In genomic region chr3:177538064-177538742, GRCh38 we compare ENCODE assay signal across 8 cellular contexts.
DNase-seq lines count a peak whose midpoint lies in the region; ATAC-seq and TF ChIP-seq lines count a peak whose summit lies in the region.

No MANE protein-coding gene starts in this region.

- 53 to 66% methylated on average over 4 of the region's 4 CpGs for WGBS in lung, 2 donors

- peak overlapping the region; percentile 91 for H3K27ac Mint-ChIP-seq in activated naive CD8-positive, alpha-beta T cell
- H3K27ac Mint-ChIP-seq in activated naive CD8-positive, alpha-beta T cell treated with anti-CD3 and anti-CD28 coated beads, Interleukin-2, amount 50 U/mL, for 24 hours: no peak overlapping the region
- H3K27ac Mint-ChIP-seq in brain: peak overlapping the region in 4 of 5 experiments; percentile 2 to 75 (median 18)

- H3K4me1 ChIP-seq in lung (ENCODE audit: control insufficient read depth in 2 of 2, insufficient read depth in 2 of 2, low read length in 2 of 2) (peaks cover 3 to 4% of the 10 kb centered on the region in 2 donors), upper lobe of right lung (peaks cover 24% of the 10 kb centered on the region)

- no peak overlapping the region for H3K27ac ChIP-seq in lung (ENCODE audit: low read depth in 1 of 2, low read length in 1 of 2)
- H3K27ac ChIP-seq in upper lobe of right lung: peak overlapping the region; percentile 12
- no peak overlapping the region for H3K27ac ChIP-seq in RWPE1

- H3K9me3 ChIP-seq in lung (ENCODE audit: control insufficient read depth in 2 of 2, insufficient read depth in 1 of 2, low read length in 1 of 2) (no peaks in the 10 kb centered on the region), upper lobe of right lung (no peaks in the 10 kb centered on the region)

- CTCF ChIA-PET in RWPE1 (lab: Yijun Ruan, JAX): no interaction called here

- DNase-seq in activated naive CD8-positive, alpha-beta T cell treated with anti-CD3 and anti-CD28 coated beads, Interleukin-2, amount 50 U/mL, for 24 hours: no peak
- DNase-seq in lung (ENCODE audit: low spot score) (peak; percentile 36), upper lobe of right lung (no peak), RWPE1 (ENCODE audit: low spot score) (no peak)
- no peak for DNase-seq in stimulated activated CD4-positive, alpha-beta T cell treated with anti-CD3 and anti-CD28 coated beads, Interleukin-2, amount 100 ng/mL, for 48 hours

- H3K27me3 ChIP-seq in lung (ENCODE audit: control insufficient read depth, insufficient read depth) (no peaks in the 10 kb centered on the region), upper lobe of right lung (no peaks in the 10 kb centered on the region)

- H3K9me3 Mint-ChIP-seq in activated naive CD8-positive, alpha-beta T cell (ENCODE audit: low read depth): no peaks in the 10 kb centered on the region
- peaks cover 3% of the 10 kb centered on the region for H3K9me3 Mint-ChIP-seq in activated naive CD8-positive, alpha-beta T cell treated with anti-CD3 and anti-CD28 coated beads, Interleukin-2, amount 50 U/mL, for 24 hours
- H3K9me3 Mint-ChIP-seq in brain: no peaks in the 10 kb centered on the region

- H3K4me3 ChIP-seq in lung (no peak overlapping the region), upper lobe of right lung (no peak overlapping the region)

- H3K36me3 Mint-ChIP-seq in activated naive CD8-positive, alpha-beta T cell: no peaks in the 10 kb centered on the region
- no peaks in the 10 kb centered on the region for H3K36me3 Mint-ChIP-seq in activated naive CD8-positive, alpha-beta T cell treated with anti-CD3 and anti-CD28 coated beads, Interleukin-2, amount 50 U/mL, for 24 hours (ENCODE audit: low read depth)
- H3K36me3 Mint-ChIP-seq in brain: no peaks in the 10 kb centered on the region

- POLR2A ChIA-PET in RWPE1 (lab: Yijun Ruan, JAX; ENCODE audit: low non-redundant PET): no interaction called here

- ATAC-seq in activated naive CD8-positive, alpha-beta T cell treated with anti-CD3 and anti-CD28 coated beads, Interleukin-2, amount 50 U/mL, for 24 hours: no peak
- ATAC-seq in lung (ENCODE audit: insufficient read depth, low FRiP score): peak; percentile 69
- ATAC-seq in upper lobe of right lung: peak; percentile 74
- ATAC-seq in GM21576 (IDR thresholded peaks at IDR 0.05; ENCODE audit: unreplicated experiment): no peak

- peaks cover 39% of the 10 kb centered on the region for H3K4me1 Mint-ChIP-seq in activated naive CD8-positive, alpha-beta T cell (ENCODE audit: low read depth)
- peaks cover 28% of the 10 kb centered on the region for H3K4me1 Mint-ChIP-seq in activated naive CD8-positive, alpha-beta T cell treated with anti-CD3 and anti-CD28 coated beads, Interleukin-2, amount 50 U/mL, for 24 hours
- peaks cover 50% of the 10 kb centered on the region for H3K4me1 Mint-ChIP-seq in brain

- H3K27me3 Mint-ChIP-seq in activated naive CD8-positive, alpha-beta T cell: no peaks in the 10 kb centered on the region
- H3K27me3 Mint-ChIP-seq in activated naive CD8-positive, alpha-beta T cell treated with anti-CD3 and anti-CD28 coated beads, Interleukin-2, amount 50 U/mL, for 24 hours: no peaks in the 10 kb centered on the region
- no peaks in the 10 kb centered on the region for H3K27me3 Mint-ChIP-seq in brain

- no peak for TF ChIP-seq CTCF in brain (conservative IDR thresholded peaks at IDR 0.05)
- no peak for TF ChIP-seq CTCF in lung (IDR thresholded peaks at IDR 0.05; ENCODE audit: control extremely low read depth, extremely low read depth)
- TF ChIP-seq CTCF in upper lobe of right lung (IDR thresholded peaks at IDR 0.05): no peak
- TF ChIP-seq CTCF in RWPE1 (conservative IDR thresholded peaks at IDR 0.05; ENCODE audit: low read depth): no peak

- H3K4me3 Mint-ChIP-seq in activated naive CD8-positive, alpha-beta T cell: peak overlapping the region; percentile 77
- no peak overlapping the region for H3K4me3 Mint-ChIP-seq in activated naive CD8-positive, alpha-beta T cell treated with anti-CD3 and anti-CD28 coated beads, Interleukin-2, amount 50 U/mL, for 24 hours
- H3K4me3 Mint-ChIP-seq in brain: no peak overlapping the region

- intact Hi-C loops in upper lobe of right lung (cut with DNase I): no loop called here

- H3K36me3 ChIP-seq in lung (ENCODE audit: control insufficient read depth in 2 of 2, insufficient read depth in 2 of 2, low read length in 2 of 2) (no peaks in the 10 kb centered on the region), upper lobe of right lung (no peaks in the 10 kb centered on the region)

Comparison
In these comparisons a context has a peak if more than half of its experiments do, and no peak if none do; other contexts are left out.
1. ATAC-seq: peak in lung (single experiment) and upper lobe of right lung (single experiment); none in activated naive CD8-positive, alpha-beta T cell treated with anti-CD3 and anti-CD28 coated beads, Interleukin-2, amount 50 U/mL, for 24 hours (single experiment) and GM21576 (single experiment).